26 cellular contexts compared by ENCODE assay signal in genomic region chr11:2734181-2735052, GRCh38. TPM values are rescaled to one million over a fixed set of nuclear protein-coding genes. Genes with fewer than 3 reads are reported as not detected.
DNase-seq lines count a peak whose midpoint lies in the region; ATAC-seq and TF ChIP-seq lines count a peak whose summit lies in the region.
"Had no signal": no experiment of that assay in that cellular context is flagged by ENCODE, and none has a peak within 500 bp of the region (broad histone marks: within the 10 kb centered on the region; RNA-seq: fewer than 3 reads in every experiment).

No MANE protein-coding gene starts in this region.

- peak overlapping the region; percentile 95 for H2BK5ac ChIP-seq in neuronal stem cell (ENCODE audit: low read length)

- no peak overlapping the region for H3K4me3 ChIP-seq in neuronal stem cell (ENCODE audit: low read length in 2 of 2)
- H3K4me3 ChIP-seq: adrenal gland, body of pancreas, esophagus muscularis mucosa, heart right ventricle, lung, sigmoid colon had no signal

- no peak overlapping the region for H3K4me3 Mint-ChIP-seq in osteocyte (ENCODE audit: unreplicated experiment)
- H3K4me3 Mint-ChIP-seq: activated CD4-positive, alpha-beta T cell treated with anti-CD3 and anti-CD28 coated beads for 36 hours; activated CD8-positive, alpha-beta T cell treated with anti-CD3 and anti-CD28 coated beads, Interleukin-2, amount 10 ng/mL, durations not matched to agents 7 days and 5 days; activated naive CD4-positive, alpha-beta T cell treated with anti-CD3 and anti-CD28 coated beads, Interleukin-2, amount 10 ng/mL, durations not matched to agents 7 days and 5 days; activated T-helper 17 cell treated with anti-CD3 and anti-CD28 coated beads, Interleukin-2, amount 50 U/mL, for 72 hours; type B pancreatic cell had no signal

- peak overlapping the region; percentile 100 for H3K4ac ChIP-seq in neuronal stem cell (ENCODE audit: low read length)

- H3K23ac ChIP-seq in neuronal stem cell (ENCODE audit: low read depth, low read length, poor library complexity): no peak overlapping the region

- DNase-seq in Daoy (ENCODE audit: low read depth): peak; percentile 66
- peak; percentile 63 for DNase-seq in NCI-H226
- DNase-seq in glomerular visceral epithelial cell (ENCODE audit: extremely low spot score): peak; percentile 65
- no peak for DNase-seq in neuronal stem cell (ENCODE audit: low spot score)
- no peak for DNase-seq in osteocyte (ENCODE audit: extremely low spot score, unreplicated experiment)
- DNase-seq: activated CD4-positive, alpha-beta T cell treated with anti-CD3 and anti-CD28 coated beads for 36 hours; activated CD8-positive, alpha-beta T cell treated with anti-CD3 and anti-CD28 coated beads, Interleukin-2, amount 10 ng/mL, durations not matched to agents 7 days and 5 days; activated naive CD4-positive, alpha-beta T cell treated with anti-CD3 and anti-CD28 coated beads, Interleukin-2, amount 10 ng/mL, durations not matched to agents 7 days and 5 days; adrenal gland; body of pancreas; C1 segment of cervical spinal cord; cerebellar nuclear complex; foreskin fibroblast; NCI-H1092; NCI-H1694 treated with DMSO at 0.1 percent for 48 hours; sigmoid colon; stimulated activated CD4-positive, alpha-beta T cell treated with anti-CD3 and anti-CD28 coated beads, Interleukin-4, amount 100 ng/mL, for 1 hour; substantia nigra had no signal

- H3K18ac ChIP-seq in neuronal stem cell (ENCODE audit: low read length): peak overlapping the region; percentile 92

- H3K4me2 ChIP-seq in neuronal stem cell (ENCODE audit: insufficient read depth, low read length, poor library complexity, severe bottlenecking): no peak overlapping the region

- no peaks in the 10 kb centered on the region for H3K36me3 ChIP-seq in neuronal stem cell (replicated peaks in 1 of 2; ENCODE audit: control insufficient read depth in 2 of 2, insufficient read depth in 2 of 2, low read length in 2 of 2)
- H3K36me3 ChIP-seq: adrenal gland, esophagus muscularis mucosa, heart right ventricle, sigmoid colon had no signal

- H3K4me1 Mint-ChIP-seq in osteocyte (ENCODE audit: unreplicated experiment): peaks cover 9% of the 10 kb centered on the region
- H3K4me1 Mint-ChIP-seq: activated CD4-positive, alpha-beta T cell treated with anti-CD3 and anti-CD28 coated beads for 36 hours; activated naive CD4-positive, alpha-beta T cell treated with anti-CD3 and anti-CD28 coated beads, Interleukin-2, amount 10 ng/mL, durations not matched to agents 7 days and 5 days; activated T-helper 17 cell treated with anti-CD3 and anti-CD28 coated beads, Interleukin-2, amount 50 U/mL, for 72 hours had no signal

- no peak overlapping the region for H3K27ac ChIP-seq in neuronal stem cell (replicated peaks; ENCODE audit: low read length)
- H3K27ac ChIP-seq: body of pancreas, esophagus muscularis mucosa, heart right ventricle, sigmoid colon had no signal

- H2AK5ac ChIP-seq in neuronal stem cell (ENCODE audit: low read depth, low read length): peak overlapping the region; percentile 96

- H3K4me1 ChIP-seq in neuronal stem cell (ENCODE audit: control insufficient read depth in 2 of 2, insufficient read depth in 1 of 2, low read depth in 1 of 2, low read length in 2 of 2): peaks cover 0 to 15% of the 10 kb centered on the region in 2 donors
- H3K4me1 ChIP-seq: sigmoid colon had no signal

- H2BK12ac ChIP-seq in neuronal stem cell (ENCODE audit: low read length): peak overlapping the region; percentile 73

- no peak overlapping the region for H4K91ac ChIP-seq in neuronal stem cell (ENCODE audit: low read depth, low read length, poor library complexity)

- H2BK120ac ChIP-seq in neuronal stem cell (ENCODE audit: low read depth, low read length): no peak overlapping the region

- WGBS in neuronal stem cell (ENCODE audit: extremely low coverage in 2 of 2, insufficient read length in 2 of 2, insufficient replicate concordance in 1 of 2), 2 donors: no CpG with 5 or more reads among the region's 32 CpGs

- no peak overlapping the region for H4K8ac ChIP-seq in neuronal stem cell (ENCODE audit: low read depth, low read length)

- no peaks in the 10 kb centered on the region for H3K9me3 Mint-ChIP-seq in osteocyte (ENCODE audit: unreplicated experiment)
- H3K9me3 Mint-ChIP-seq: activated naive CD4-positive, alpha-beta T cell treated with anti-CD3 and anti-CD28 coated beads, Interleukin-2, amount 10 ng/mL, durations not matched to agents 7 days and 5 days; activated T-helper 17 cell treated with anti-CD3 and anti-CD28 coated beads, Interleukin-2, amount 50 U/mL, for 72 hours; type B pancreatic cell had no signal

- H3K27me3 Mint-ChIP-seq in osteocyte (ENCODE audit: unreplicated experiment): no peaks in the 10 kb centered on the region
- H3K27me3 Mint-ChIP-seq: activated CD4-positive, alpha-beta T cell treated with anti-CD3 and anti-CD28 coated beads for 36 hours; activated naive CD4-positive, alpha-beta T cell treated with anti-CD3 and anti-CD28 coated beads, Interleukin-2, amount 10 ng/mL, durations not matched to agents 7 days and 5 days; activated T-helper 17 cell treated with anti-CD3 and anti-CD28 coated beads, Interleukin-2, amount 50 U/mL, for 72 hours; type B pancreatic cell had no signal

- no peak for ATAC-seq in GM19035 (IDR thresholded peaks at IDR 0.05; ENCODE audit: unreplicated experiment)
- no peak for ATAC-seq in HG03342 (IDR thresholded peaks at IDR 0.05; ENCODE audit: unreplicated experiment)
- no peak for ATAC-seq in HG03196 (IDR thresholded peaks at IDR 0.05; ENCODE audit: unreplicated experiment)
- ATAC-seq: activated CD4-positive, alpha-beta T cell treated with anti-CD3 and anti-CD28 coated beads for 36 hours; activated CD8-positive, alpha-beta T cell treated with anti-CD3 and anti-CD28 coated beads, Interleukin-2, amount 10 ng/mL, durations not matched to agents 7 days and 5 days; activated T-helper 17 cell treated with anti-CD3 and anti-CD28 coated beads, Interleukin-2, amount 50 U/mL, for 72 hours; body of pancreas; heart right ventricle had no signal

- H3K36me3 Mint-ChIP-seq in osteocyte (ENCODE audit: unreplicated experiment): no peaks in the 10 kb centered on the region
- H3K36me3 Mint-ChIP-seq: activated naive CD4-positive, alpha-beta T cell treated with anti-CD3 and anti-CD28 coated beads, Interleukin-2, amount 10 ng/mL, durations not matched to agents 7 days and 5 days; type B pancreatic cell had no signal

- no peak overlapping the region for H3K14ac ChIP-seq in neuronal stem cell (ENCODE audit: low read length)

- H3K79me1 ChIP-seq in neuronal stem cell (ENCODE audit: low read depth, low read length): no peaks in the 10 kb centered on the region

- peak overlapping the region; percentile 4 for H3K9ac ChIP-seq in neuronal stem cell (ENCODE audit: low read depth, low read length, poor library complexity)

- no peak for TF ChIP-seq CTCF in osteocyte (IDR thresholded peaks at IDR 0.05)

- H3K27me3 ChIP-seq in neuronal stem cell (ENCODE audit: control insufficient read depth in 3 of 3, insufficient read depth in 3 of 3, low read depth in 1 of 3, low read length in 3 of 3): peaks cover 0 to 30% (median 2%) of the 10 kb centered on the region in 3 experiments
- H3K27me3 ChIP-seq: adrenal gland, body of pancreas, esophagus muscularis mucosa, heart right ventricle, sigmoid colon had no signal

- no peak overlapping the region for H2AFZ ChIP-seq in neuronal stem cell (ENCODE audit: low read length)

- no peaks in the 10 kb centered on the region for H3K9me3 ChIP-seq in neuronal stem cell (replicated peaks in 1 of 2; ENCODE audit: control insufficient read depth in 2 of 2, insufficient read depth in 1 of 2, low read depth in 1 of 2, low read length in 2 of 2)
- H3K9me3 ChIP-seq: adrenal gland, body of pancreas, esophagus muscularis mucosa, heart right ventricle, sigmoid colon had no signal

- no peak overlapping the region for H3K27ac Mint-ChIP-seq in osteocyte (ENCODE audit: unreplicated experiment)
- H3K27ac Mint-ChIP-seq: activated CD4-positive, alpha-beta T cell treated with anti-CD3 and anti-CD28 coated beads for 36 hours; activated CD8-positive, alpha-beta T cell treated with anti-CD3 and anti-CD28 coated beads, Interleukin-2, amount 10 ng/mL, durations not matched to agents 7 days and 5 days; activated naive CD4-positive, alpha-beta T cell treated with anti-CD3 and anti-CD28 coated beads, Interleukin-2, amount 10 ng/mL, durations not matched to agents 7 days and 5 days; activated T-helper 17 cell treated with anti-CD3 and anti-CD28 coated beads, Interleukin-2, amount 50 U/mL, for 72 hours; type B pancreatic cell had no signal

- peak overlapping the region; percentile 27 for H2BK15ac ChIP-seq in neuronal stem cell (ENCODE audit: low read length)

RNA-seq across cellular contexts. Expression of gene KCNQ1OT1, which starts 34.6 kb away (rescaled TPM):
- 0.77 and 1.1 TPM in 2 replicates for total RNA-seq in Daoy (2014; rRNA removed; shearing (Covaris generic))
- 0.08 TPM for polyA plus RNA-seq in neuronal stem cell (2013, experiment 1 of 2)
- polyA plus RNA-seq in neuronal stem cell (2013, experiment 2 of 2): 0.11 TPM
- 3.4 and 3.9 TPM in 2 replicates for total RNA-seq in osteocyte

Comparison
In these comparisons a context has a peak if more than half of its experiments do, and no peak if none do; other contexts are left out.
1. DNase-seq: peak in Daoy (single experiment), NCI-H226 (single experiment) and glomerular visceral epithelial cell (single experiment); none in neuronal stem cell (single experiment) and osteocyte (single experiment).